ENCODE assay signal across 16 cellular contexts in genomic region chr2:134362152-134362653, GRCh38.
"Had no signal": no experiment of that assay in that cellular context is flagged by ENCODE, and none has a peak within 500 bp of the region (broad histone marks: within the 10 kb centered on the region; RNA-seq: fewer than 3 reads in every experiment).

No MANE protein-coding gene starts in this region.

- H3K27ac Mint-ChIP-seq: activated CD8-positive, alpha-beta memory T cell treated with anti-CD3 and anti-CD28 coated beads, Interleukin-2, amount 10 ng/mL, durations not matched to agents 7 days and 5 days; activated naive CD8-positive, alpha-beta T cell; activated T-cell treated with anti-CD3 and anti-CD28 coated beads, Interleukin-2, amount 50 U/mL, for 24 hours; T-helper 1 cell treated with Interleukin-12 subunit alpha and Interleukin-12 subunit beta and Interleukin-4 antibody, amounts not matched to agents 30 μg/mL and 1 μg/mL, for 36 hours had no signal

- H3K4me3 ChIP-seq: heart right ventricle, left lung, skin epidermis, testis had no signal

- H3K27me3 Mint-ChIP-seq: activated CD8-positive, alpha-beta memory T cell treated with anti-CD3 and anti-CD28 coated beads, Interleukin-2, amount 10 ng/mL, durations not matched to agents 7 days and 5 days; activated naive CD8-positive, alpha-beta T cell; activated T-cell treated with anti-CD3 and anti-CD28 coated beads, Interleukin-2, amount 50 U/mL, for 24 hours; stimulated activated naive CD8-positive, alpha-beta T cell treated with anti-CD3 and anti-CD28 coated beads, Interleukin-15, amount 100 ng/mL, for 72 hours had no signal

- ATAC-seq: activated CD8-positive, alpha-beta memory T cell treated with anti-CD3 and anti-CD28 coated beads, Interleukin-2, amount 10 ng/mL, durations not matched to agents 7 days and 5 days; left lung; stimulated activated naive CD8-positive, alpha-beta T cell treated with anti-CD3 and anti-CD28 coated beads, Interleukin-15, amount 100 ng/mL, for 72 hours had no signal

- H3K9me3 Mint-ChIP-seq: activated T-cell treated with anti-CD3 and anti-CD28 coated beads, Interleukin-2, amount 50 U/mL, for 24 hours; stimulated activated naive CD8-positive, alpha-beta T cell treated with anti-CD3 and anti-CD28 coated beads, Interleukin-15, amount 100 ng/mL, for 72 hours; T-helper 1 cell treated with Interleukin-12 subunit alpha and Interleukin-12 subunit beta and Interleukin-4 antibody, amounts not matched to agents 30 μg/mL and 1 μg/mL, for 36 hours had no signal

- H3K4me3 Mint-ChIP-seq: activated CD8-positive, alpha-beta memory T cell treated with anti-CD3 and anti-CD28 coated beads, Interleukin-2, amount 10 ng/mL, durations not matched to agents 7 days and 5 days; activated naive CD8-positive, alpha-beta T cell; activated T-cell treated with anti-CD3 and anti-CD28 coated beads, Interleukin-2, amount 50 U/mL, for 24 hours; stimulated activated naive CD8-positive, alpha-beta T cell treated with anti-CD3 and anti-CD28 coated beads, Interleukin-15, amount 100 ng/mL, for 72 hours; T-helper 1 cell treated with Interleukin-12 subunit alpha and Interleukin-12 subunit beta and Interleukin-4 antibody, amounts not matched to agents 30 μg/mL and 1 μg/mL, for 36 hours had no signal

- H3K27ac ChIP-seq: left lung, parathyroid adenoma, testis had no signal

- H3K27me3 ChIP-seq: heart right ventricle, left lung, testis had no signal

- H3K4me1 Mint-ChIP-seq: activated CD8-positive, alpha-beta memory T cell treated with anti-CD3 and anti-CD28 coated beads, Interleukin-2, amount 10 ng/mL, durations not matched to agents 7 days and 5 days had no signal

- H3K9me3 ChIP-seq: heart right ventricle, left lung, testis had no signal

- DNase-seq: activated CD4-positive, alpha-beta T cell treated with anti-CD3 and anti-CD28 coated beads, Interleukin-2, amount 50 U/mL, for 1 hour; activated CD4-positive, CD25-positive, alpha-beta regulatory T cell; activated CD8-positive, alpha-beta memory T cell treated with anti-CD3 and anti-CD28 coated beads, Interleukin-2, amount 10 ng/mL, durations not matched to agents 7 days and 5 days; activated effector memory CD4-positive, alpha-beta T cell treated with anti-CD3 and anti-CD28 coated beads, Interleukin-2, amount 50 U/mL, for 16 hours; activated T-cell treated with anti-CD3 and anti-CD28 coated beads, Interleukin-2, amount 50 U/mL, for 24 hours; anterior cingulate cortex; heart right ventricle; left lung; retina; stimulated activated CD4-positive, alpha-beta T cell treated with anti-CD3 and anti-CD28 coated beads, Interleukin-4, amount 100 ng/mL, for 4 hours; stimulated activated naive CD8-positive, alpha-beta T cell treated with anti-CD3 and anti-CD28 coated beads, Interleukin-15, amount 100 ng/mL, for 72 hours; testis had no signal
